Comparison of ENCODE assay signal across 3 cellular contexts in the genomic region with DNA sequence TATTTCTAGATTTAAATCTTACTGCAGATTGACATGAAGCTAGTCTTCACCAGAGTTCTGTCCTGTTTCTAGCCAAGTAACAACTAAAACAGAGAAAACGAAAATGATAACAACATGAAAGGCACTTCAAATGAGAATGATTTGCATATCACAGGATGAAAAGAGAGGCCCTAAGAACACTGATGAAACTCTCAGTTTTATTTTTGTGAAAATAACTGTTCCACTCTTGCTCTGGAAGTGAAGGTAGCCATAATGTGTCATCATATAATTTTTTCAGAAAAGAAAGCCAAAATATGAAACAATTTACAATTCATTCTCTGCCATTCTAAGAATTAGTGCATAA.
TF ChIP-seq lines count a peak whose summit lies in the region.

No MANE protein-coding gene starts in this region.

TF ChIP-seq in liver, 16 proteins besides CTCF, POLR2A, EP300 and RAD21 (continued from another document):
- TF ChIP-seq, protein P1, sequence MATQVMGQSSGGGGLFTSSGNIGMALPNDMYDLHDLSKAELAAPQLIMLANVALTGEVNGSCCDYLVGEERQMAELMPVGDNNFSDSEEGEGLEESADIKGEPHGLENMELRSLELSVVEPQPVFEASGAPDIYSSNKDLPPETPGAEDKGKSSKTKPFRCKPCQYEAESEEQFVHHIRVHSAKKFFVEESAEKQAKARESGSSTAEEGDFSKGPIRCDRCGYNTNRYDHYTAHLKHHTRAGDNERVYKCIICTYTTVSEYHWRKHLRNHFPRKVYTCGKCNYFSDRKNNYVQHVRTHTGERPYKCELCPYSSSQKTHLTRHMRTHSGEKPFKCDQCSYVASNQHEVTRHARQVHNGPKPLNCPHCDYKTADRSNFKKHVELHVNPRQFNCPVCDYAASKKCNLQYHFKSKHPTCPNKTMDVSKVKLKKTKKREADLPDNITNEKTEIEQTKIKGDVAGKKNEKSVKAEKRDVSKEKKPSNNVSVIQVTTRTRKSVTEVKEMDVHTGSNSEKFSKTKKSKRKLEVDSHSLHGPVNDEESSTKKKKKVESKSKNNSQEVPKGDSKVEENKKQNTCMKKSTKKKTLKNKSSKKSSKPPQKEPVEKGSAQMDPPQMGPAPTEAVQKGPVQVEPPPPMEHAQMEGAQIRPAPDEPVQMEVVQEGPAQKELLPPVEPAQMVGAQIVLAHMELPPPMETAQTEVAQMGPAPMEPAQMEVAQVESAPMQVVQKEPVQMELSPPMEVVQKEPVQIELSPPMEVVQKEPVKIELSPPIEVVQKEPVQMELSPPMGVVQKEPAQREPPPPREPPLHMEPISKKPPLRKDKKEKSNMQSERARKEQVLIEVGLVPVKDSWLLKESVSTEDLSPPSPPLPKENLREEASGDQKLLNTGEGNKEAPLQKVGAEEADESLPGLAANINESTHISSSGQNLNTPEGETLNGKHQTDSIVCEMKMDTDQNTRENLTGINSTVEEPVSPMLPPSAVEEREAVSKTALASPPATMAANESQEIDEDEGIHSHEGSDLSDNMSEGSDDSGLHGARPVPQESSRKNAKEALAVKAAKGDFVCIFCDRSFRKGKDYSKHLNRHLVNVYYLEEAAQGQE (IDR thresholded peaks at IDR 0.05): no peak
- TF ChIP-seq NR2F2 (IDR thresholded peaks at IDR 0.05) (no peak), FOXA1 (IDR thresholded peaks at IDR 0.05) (no peak), GABPA (IDR thresholded peaks at IDR 0.05 in 1 of 2, conservative IDR thresholded peaks at IDR 0.05 in 1 of 2) (no peak), HNF4A (conservative IDR thresholded peaks at IDR 0.05) (no peak), RXRA (IDR thresholded peaks at IDR 0.05) (no peak), EGR1 (IDR thresholded peaks at IDR 0.05; ENCODE audit: low read depth in 2 of 2) (no peak), TAF1 (conservative IDR thresholded peaks at IDR 0.05) (no peak), JUND (IDR thresholded peaks at IDR 0.05) (no peak), HNF4G (IDR thresholded peaks at IDR 0.05) (no peak)
- TF ChIP-seq, protein P2, sequence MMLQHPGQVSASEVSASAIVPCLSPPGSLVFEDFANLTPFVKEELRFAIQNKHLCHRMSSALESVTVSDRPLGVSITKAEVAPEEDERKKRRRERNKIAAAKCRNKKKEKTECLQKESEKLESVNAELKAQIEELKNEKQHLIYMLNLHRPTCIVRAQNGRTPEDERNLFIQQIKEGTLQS (IDR thresholded peaks at IDR 0.05): no peak
- TF ChIP-seq, protein P3, sequence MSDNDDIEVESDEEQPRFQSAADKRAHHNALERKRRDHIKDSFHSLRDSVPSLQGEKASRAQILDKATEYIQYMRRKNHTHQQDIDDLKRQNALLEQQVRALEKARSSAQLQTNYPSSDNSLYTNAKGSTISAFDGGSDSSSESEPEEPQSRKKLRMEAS (IDR thresholded peaks at IDR 0.05): no peak
- TF ChIP-seq, protein P4, sequence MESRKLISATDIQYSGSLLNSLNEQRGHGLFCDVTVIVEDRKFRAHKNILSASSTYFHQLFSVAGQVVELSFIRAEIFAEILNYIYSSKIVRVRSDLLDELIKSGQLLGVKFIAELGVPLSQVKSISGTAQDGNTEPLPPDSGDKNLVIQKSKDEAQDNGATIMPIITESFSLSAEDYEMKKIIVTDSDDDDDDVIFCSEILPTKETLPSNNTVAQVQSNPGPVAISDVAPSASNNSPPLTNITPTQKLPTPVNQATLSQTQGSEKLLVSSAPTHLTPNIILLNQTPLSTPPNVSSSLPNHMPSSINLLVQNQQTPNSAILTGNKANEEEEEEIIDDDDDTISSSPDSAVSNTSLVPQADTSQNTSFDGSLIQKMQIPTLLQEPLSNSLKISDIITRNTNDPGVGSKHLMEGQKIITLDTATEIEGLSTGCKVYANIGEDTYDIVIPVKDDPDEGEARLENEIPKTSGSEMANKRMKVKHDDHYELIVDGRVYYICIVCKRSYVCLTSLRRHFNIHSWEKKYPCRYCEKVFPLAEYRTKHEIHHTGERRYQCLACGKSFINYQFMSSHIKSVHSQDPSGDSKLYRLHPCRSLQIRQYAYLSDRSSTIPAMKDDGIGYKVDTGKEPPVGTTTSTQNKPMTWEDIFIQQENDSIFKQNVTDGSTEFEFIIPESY (IDR thresholded peaks at IDR 0.05): no peak

TF ChIP-seq in HepG2, 621 proteins besides CTCF, POLR2A, EP300 and RAD21 (continued from another document):
- TF ChIP-seq, protein P5, sequence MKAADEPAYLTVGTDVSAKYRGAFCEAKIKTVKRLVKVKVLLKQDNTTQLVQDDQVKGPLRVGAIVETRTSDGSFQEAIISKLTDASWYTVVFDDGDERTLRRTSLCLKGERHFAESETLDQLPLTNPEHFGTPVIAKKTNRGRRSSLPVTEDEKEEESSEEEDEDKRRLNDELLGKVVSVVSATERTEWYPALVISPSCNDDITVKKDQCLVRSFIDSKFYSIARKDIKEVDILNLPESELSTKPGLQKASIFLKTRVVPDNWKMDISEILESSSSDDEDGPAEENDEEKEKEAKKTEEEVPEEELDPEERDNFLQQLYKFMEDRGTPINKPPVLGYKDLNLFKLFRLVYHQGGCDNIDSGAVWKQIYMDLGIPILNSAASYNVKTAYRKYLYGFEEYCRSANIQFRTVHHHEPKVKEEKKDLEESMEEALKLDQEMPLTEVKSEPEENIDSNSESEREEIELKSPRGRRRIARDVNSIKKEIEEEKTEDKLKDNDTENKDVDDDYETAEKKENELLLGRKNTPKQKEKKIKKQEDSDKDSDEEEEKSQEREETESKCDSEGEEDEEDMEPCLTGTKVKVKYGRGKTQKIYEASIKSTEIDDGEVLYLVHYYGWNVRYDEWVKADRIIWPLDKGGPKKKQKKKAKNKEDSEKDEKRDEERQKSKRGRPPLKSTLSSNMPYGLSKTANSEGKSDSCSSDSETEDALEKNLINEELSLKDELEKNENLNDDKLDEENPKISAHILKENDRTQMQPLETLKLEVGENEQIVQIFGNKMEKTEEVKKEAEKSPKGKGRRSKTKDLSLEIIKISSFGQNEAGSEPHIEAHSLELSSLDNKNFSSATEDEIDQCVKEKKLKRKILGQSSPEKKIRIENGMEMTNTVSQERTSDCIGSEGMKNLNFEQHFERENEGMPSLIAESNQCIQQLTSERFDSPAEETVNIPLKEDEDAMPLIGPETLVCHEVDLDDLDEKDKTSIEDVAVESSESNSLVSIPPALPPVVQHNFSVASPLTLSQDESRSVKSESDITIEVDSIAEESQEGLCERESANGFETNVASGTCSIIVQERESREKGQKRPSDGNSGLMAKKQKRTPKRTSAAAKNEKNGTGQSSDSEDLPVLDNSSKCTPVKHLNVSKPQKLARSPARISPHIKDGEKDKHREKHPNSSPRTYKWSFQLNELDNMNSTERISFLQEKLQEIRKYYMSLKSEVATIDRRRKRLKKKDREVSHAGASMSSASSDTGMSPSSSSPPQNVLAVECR (CRISPR knock-in tag; IDR thresholded peaks at IDR 0.05; ENCODE audit: borderline replicate concordance): no peak
- TF ChIP-seq, protein P6, sequence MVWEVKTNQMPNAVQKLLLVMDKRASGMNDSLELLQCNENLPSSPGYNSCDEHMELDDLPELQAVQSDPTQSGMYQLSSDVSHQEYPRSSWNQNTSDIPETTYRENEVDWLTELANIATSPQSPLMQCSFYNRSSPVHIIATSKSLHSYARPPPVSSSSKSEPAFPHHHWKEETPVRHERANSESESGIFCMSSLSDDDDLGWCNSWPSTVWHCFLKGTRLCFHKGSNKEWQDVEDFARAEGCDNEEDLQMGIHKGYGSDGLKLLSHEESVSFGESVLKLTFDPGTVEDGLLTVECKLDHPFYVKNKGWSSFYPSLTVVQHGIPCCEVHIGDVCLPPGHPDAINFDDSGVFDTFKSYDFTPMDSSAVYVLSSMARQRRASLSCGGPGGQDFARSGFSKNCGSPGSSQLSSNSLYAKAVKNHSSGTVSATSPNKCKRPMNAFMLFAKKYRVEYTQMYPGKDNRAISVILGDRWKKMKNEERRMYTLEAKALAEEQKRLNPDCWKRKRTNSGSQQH (CRISPR knock-in tag; IDR thresholded peaks at IDR 0.05; ENCODE audit: low read depth): no peak
- no peak for TF ChIP-seq TMF1 (CRISPR knock-in tag; IDR thresholded peaks at IDR 0.05; ENCODE audit: low read depth)
- TF ChIP-seq, protein P7, sequence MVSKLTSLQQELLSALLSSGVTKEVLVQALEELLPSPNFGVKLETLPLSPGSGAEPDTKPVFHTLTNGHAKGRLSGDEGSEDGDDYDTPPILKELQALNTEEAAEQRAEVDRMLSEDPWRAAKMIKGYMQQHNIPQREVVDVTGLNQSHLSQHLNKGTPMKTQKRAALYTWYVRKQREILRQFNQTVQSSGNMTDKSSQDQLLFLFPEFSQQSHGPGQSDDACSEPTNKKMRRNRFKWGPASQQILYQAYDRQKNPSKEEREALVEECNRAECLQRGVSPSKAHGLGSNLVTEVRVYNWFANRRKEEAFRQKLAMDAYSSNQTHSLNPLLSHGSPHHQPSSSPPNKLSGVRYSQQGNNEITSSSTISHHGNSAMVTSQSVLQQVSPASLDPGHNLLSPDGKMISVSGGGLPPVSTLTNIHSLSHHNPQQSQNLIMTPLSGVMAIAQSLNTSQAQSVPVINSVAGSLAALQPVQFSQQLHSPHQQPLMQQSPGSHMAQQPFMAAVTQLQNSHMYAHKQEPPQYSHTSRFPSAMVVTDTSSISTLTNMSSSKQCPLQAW (CRISPR knock-in tag; IDR thresholded peaks at IDR 0.05): no peak
- TF ChIP-seq, protein P8, sequence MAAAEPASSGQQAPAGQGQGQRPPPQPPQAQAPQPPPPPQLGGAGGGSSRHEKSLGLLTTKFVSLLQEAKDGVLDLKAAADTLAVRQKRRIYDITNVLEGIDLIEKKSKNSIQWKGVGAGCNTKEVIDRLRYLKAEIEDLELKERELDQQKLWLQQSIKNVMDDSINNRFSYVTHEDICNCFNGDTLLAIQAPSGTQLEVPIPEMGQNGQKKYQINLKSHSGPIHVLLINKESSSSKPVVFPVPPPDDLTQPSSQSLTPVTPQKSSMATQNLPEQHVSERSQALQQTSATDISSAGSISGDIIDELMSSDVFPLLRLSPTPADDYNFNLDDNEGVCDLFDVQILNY (CRISPR knock-in tag; conservative IDR thresholded peaks at IDR 0.05): no peak

TF ChIP-seq in SK-N-SH treated with all-trans-retinoic acid at 6 μM for 48 hours, 23 proteins besides CTCF, POLR2A, EP300 and RAD21 (continued from another document):
- TF ChIP-seq, protein P9, sequence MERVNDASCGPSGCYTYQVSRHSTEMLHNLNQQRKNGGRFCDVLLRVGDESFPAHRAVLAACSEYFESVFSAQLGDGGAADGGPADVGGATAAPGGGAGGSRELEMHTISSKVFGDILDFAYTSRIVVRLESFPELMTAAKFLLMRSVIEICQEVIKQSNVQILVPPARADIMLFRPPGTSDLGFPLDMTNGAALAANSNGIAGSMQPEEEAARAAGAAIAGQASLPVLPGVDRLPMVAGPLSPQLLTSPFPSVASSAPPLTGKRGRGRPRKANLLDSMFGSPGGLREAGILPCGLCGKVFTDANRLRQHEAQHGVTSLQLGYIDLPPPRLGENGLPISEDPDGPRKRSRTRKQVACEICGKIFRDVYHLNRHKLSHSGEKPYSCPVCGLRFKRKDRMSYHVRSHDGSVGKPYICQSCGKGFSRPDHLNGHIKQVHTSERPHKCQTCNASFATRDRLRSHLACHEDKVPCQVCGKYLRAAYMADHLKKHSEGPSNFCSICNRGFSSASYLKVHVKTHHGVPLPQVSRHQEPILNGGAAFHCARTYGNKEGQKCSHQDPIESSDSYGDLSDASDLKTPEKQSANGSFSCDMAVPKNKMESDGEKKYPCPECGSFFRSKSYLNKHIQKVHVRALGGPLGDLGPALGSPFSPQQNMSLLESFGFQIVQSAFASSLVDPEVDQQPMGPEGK (CRISPR knock-in tag; IDR thresholded peaks at IDR 0.05; ENCODE audit: borderline replicate concordance): no peak
- TF ChIP-seq ZNF70 (CRISPR knock-in tag; IDR thresholded peaks at IDR 0.05) (no peak), ZFP30 (CRISPR knock-in tag; IDR thresholded peaks at IDR 0.05) (no peak), OSR1 (CRISPR knock-in tag; IDR thresholded peaks at IDR 0.05) (no peak)
- TF ChIP-seq, protein P10, sequence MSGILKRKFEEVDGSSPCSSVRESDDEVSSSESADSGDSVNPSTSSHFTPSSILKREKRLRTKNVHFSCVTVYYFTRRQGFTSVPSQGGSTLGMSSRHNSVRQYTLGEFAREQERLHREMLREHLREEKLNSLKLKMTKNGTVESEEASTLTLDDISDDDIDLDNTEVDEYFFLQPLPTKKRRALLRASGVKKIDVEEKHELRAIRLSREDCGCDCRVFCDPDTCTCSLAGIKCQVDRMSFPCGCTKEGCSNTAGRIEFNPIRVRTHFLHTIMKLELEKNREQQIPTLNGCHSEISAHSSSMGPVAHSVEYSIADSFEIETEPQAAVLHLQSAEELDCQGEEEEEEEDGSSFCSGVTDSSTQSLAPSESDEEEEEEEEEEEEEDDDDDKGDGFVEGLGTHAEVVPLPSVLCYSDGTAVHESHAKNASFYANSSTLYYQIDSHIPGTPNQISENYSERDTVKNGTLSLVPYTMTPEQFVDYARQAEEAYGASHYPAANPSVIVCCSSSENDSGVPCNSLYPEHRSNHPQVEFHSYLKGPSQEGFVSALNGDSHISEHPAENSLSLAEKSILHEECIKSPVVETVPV (CRISPR knock-in tag; IDR thresholded peaks at IDR 0.05): no peak
